20 cellular contexts compared by ENCODE assay signal in the genomic region with DNA sequence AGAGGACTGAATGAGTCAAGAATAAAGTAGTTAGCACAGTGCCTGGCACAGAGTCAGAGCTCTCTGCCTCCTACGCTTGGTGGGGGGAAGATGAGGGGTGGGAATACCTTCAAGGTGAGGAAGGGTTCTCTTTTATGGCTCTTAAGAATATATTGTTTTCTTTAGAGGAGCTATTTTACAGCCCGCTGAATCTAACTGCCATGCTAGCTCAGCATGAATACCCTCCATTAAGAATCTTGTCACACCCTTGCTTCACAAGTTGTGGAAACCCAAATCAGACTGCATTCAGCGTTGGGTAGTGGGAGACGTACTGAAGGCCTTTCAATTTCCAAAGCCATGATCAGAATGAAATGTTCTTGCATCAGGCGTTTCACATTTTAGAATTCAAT.
"Had no signal": no experiment of that assay in that cellular context is flagged by ENCODE, and none has a peak within 500 bp of the region (broad histone marks: within the 10 kb centered on the region; RNA-seq: fewer than 3 reads in every experiment).

No MANE protein-coding gene starts in this region.

- DNase-seq: activated CD4-positive, alpha-beta T cell treated with anti-CD3 and anti-CD28 coated beads, Interleukin-2, amount 10 ng/mL, durations not matched to agents 7 days and 5 days; activated CD8-positive, alpha-beta memory T cell treated with anti-CD3 and anti-CD28 coated beads, Interleukin-2, amount 50 U/mL, for 4 hours; activated effector memory CD4-positive, alpha-beta T cell treated with Interleukin-2 at 50 U/mL for 16 hours; activated naive CD4-positive, alpha-beta T cell treated with anti-CD3 and anti-CD28 coated beads, Interleukin-2, amount 10 ng/mL, durations not matched to agents 7 days and 5 days; activated naive CD8-positive, alpha-beta T cell treated with anti-CD3 and anti-CD28 coated beads, Interleukin-2, amount 50 U/mL, for 24 hours; activated T-cell treated with anti-CD3 and anti-CD28 coated beads, Interleukin-2, amount 50 U/mL, for 48 hours; effector CD8-positive, alpha-beta T cell; esophagus squamous epithelium; mesenchymal stem cell; natural killer cell; stimulated activated CD4-positive, alpha-beta T cell treated with anti-CD3 and anti-CD28 coated beads, Interleukin-15, amount 100 ng/mL, for 24 hours; stimulated activated CD4-positive, alpha-beta T cell treated with anti-CD3 and anti-CD28 coated beads, Interleukin-2, amount 100 ng/mL, for 48 hours; stomach; T1000; testis had no signal

- H3K9me3 Mint-ChIP-seq: activated CD4-positive, alpha-beta T cell treated with anti-CD3 and anti-CD28 coated beads, Interleukin-2, amount 10 ng/mL, durations not matched to agents 7 days and 5 days; activated naive CD4-positive, alpha-beta T cell treated with anti-CD3 and anti-CD28 coated beads, Interleukin-2, amount 10 ng/mL, durations not matched to agents 7 days and 5 days; activated naive CD8-positive, alpha-beta T cell treated with anti-CD3 and anti-CD28 coated beads, Interleukin-2, amount 50 U/mL, for 24 hours; natural killer cell; type B pancreatic cell had no signal

- H3K36me3 ChIP-seq: ascending aorta, esophagus squamous epithelium, right atrium auricular region, stomach had no signal

- H3K36me3 Mint-ChIP-seq: activated naive CD4-positive, alpha-beta T cell treated with anti-CD3 and anti-CD28 coated beads, Interleukin-2, amount 10 ng/mL, durations not matched to agents 7 days and 5 days; natural killer cell; type B pancreatic cell had no signal

- H3K4me1 ChIP-seq: ascending aorta, testis had no signal

- H3K27ac Mint-ChIP-seq: activated CD4-positive, alpha-beta T cell treated with anti-CD3 and anti-CD28 coated beads, Interleukin-2, amount 10 ng/mL, durations not matched to agents 7 days and 5 days; activated naive CD4-positive, alpha-beta T cell treated with anti-CD3 and anti-CD28 coated beads, Interleukin-2, amount 10 ng/mL, durations not matched to agents 7 days and 5 days; activated naive CD8-positive, alpha-beta T cell treated with anti-CD3 and anti-CD28 coated beads, Interleukin-2, amount 50 U/mL, for 24 hours; natural killer cell; type B pancreatic cell had no signal

- H3K27ac ChIP-seq: ascending aorta, esophagus squamous epithelium, right atrium auricular region, skin epidermis, stomach, testis had no signal

- H3K27me3 Mint-ChIP-seq: activated CD4-positive, alpha-beta T cell treated with anti-CD3 and anti-CD28 coated beads, Interleukin-2, amount 10 ng/mL, durations not matched to agents 7 days and 5 days; activated naive CD8-positive, alpha-beta T cell treated with anti-CD3 and anti-CD28 coated beads, Interleukin-2, amount 50 U/mL, for 24 hours had no signal

- H3K27me3 ChIP-seq: ascending aorta, esophagus squamous epithelium, right atrium auricular region, stomach, testis had no signal

- H3K4me3 Mint-ChIP-seq: activated CD4-positive, alpha-beta T cell treated with anti-CD3 and anti-CD28 coated beads, Interleukin-2, amount 10 ng/mL, durations not matched to agents 7 days and 5 days; activated naive CD4-positive, alpha-beta T cell treated with anti-CD3 and anti-CD28 coated beads, Interleukin-2, amount 10 ng/mL, durations not matched to agents 7 days and 5 days; activated naive CD8-positive, alpha-beta T cell treated with anti-CD3 and anti-CD28 coated beads, Interleukin-2, amount 50 U/mL, for 24 hours; natural killer cell; type B pancreatic cell had no signal

- H3K9me3 ChIP-seq: ascending aorta, esophagus squamous epithelium, right atrium auricular region, stomach, testis had no signal

- ATAC-seq: activated CD4-positive, CD25-positive, alpha-beta regulatory T cell treated with anti-CD3 and anti-CD28 coated beads, Interleukin-2, amount 50 U/mL, for 24 hours; activated naive CD8-positive, alpha-beta T cell treated with anti-CD3 and anti-CD28 coated beads, Interleukin-2, amount 50 U/mL, for 24 hours; natural killer cell had no signal

- H3K4me3 ChIP-seq: ascending aorta, esophagus squamous epithelium, right atrium auricular region, skin epidermis, stomach, testis had no signal
